ENCODE assay signal across 15 cellular contexts in the genomic region with DNA sequence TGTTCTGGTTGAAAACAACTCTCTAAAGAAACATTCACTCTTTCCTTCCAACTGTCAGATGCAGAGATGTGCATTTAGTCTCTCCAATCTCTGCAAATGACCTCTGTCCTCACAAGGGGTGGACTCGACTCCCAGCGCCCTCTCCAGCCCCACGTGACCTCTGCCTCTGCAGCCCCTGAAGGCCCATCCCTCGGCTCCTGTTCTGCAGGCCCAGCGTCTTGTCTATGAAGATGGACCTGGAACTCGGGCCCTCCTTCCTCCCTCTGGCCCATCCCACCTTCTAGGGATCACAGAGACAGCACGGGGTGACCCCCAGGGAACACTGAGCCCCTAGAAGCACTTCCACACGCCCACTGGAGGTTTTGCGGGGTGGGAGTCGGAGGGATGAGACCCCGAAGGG. TPM values are rescaled to one million over a fixed set of nuclear protein-coding genes. Genes with fewer than 3 reads are reported as not detected.
"Had no signal": no experiment of that assay in that cellular context is flagged by ENCODE, and none has a peak within 500 bp of the region (broad histone marks: within the 10 kb centered on the region; RNA-seq: fewer than 3 reads in every experiment).

No MANE protein-coding gene starts in this region.

RNA-seq across cellular contexts. Expression of a gene that starts 2.9 kb away (rescaled TPM):
- total RNA-seq: activated B cell treated with CpG ODN at 0.5 μM for 24 hours; activated CD4-positive, alpha-beta memory T cell treated with anti-CD3 and anti-CD28 coated beads for 36 hours; activated CD4-positive, alpha-beta T cell treated with anti-CD3 and anti-CD28 coated beads, Interleukin-2, amount 10 ng/mL, durations not matched to agents 24 days and 14 days; activated CD8-positive, alpha-beta memory T cell treated with anti-CD3 and anti-CD28 coated beads for 36 hours; activated CD8-positive, alpha-beta T cell treated with anti-CD3 and anti-CD28 coated beads for 36 hours; activated naive CD4-positive, alpha-beta T cell treated with anti-CD3 and anti-CD28 coated beads for 36 hours; activated naive CD8-positive, alpha-beta T cell treated with anti-CD3 and anti-CD28 coated beads, Interleukin-2, amount 10 ng/mL, durations not matched to agents 7 days and 5 days; activated T-helper 2 cell treated with anti-CD3 and anti-CD28 coated beads, Interferon-gamma antibody, Interleukin-2, Interleukin-4, amounts not matched to agents 10 μg/mL and 5 μg/mL and 100 μg/mL, durations not matched to agents 14 hours and 24 hours and 36 hours; bronchial epithelial cell; cardiac muscle cell; T-helper 1 cell treated with Interleukin-12 subunit alpha and Interleukin-12 subunit beta and Interleukin-4 antibody, amounts not matched to agents 30 ng/mL and 1 ng/mL, for 36 hours; T-helper 17 cell; T-helper 2 cell treated with Interferon-gamma antibody and Interleukin-4, amounts not matched to agents 100 ng/mL and 5 ng/mL, for 36 hours had no signal
- polyA plus RNA-seq: cardiac muscle cell had no signal

RNA-seq across cellular contexts. Expression of a gene that starts 12.5 kb away (rescaled TPM):
- total RNA-seq: activated B cell treated with CpG ODN at 0.5 μM for 24 hours; activated CD4-positive, alpha-beta memory T cell treated with anti-CD3 and anti-CD28 coated beads for 36 hours; activated CD4-positive, alpha-beta T cell treated with anti-CD3 and anti-CD28 coated beads, Interleukin-2, amount 10 ng/mL, durations not matched to agents 24 days and 14 days; activated CD8-positive, alpha-beta memory T cell treated with anti-CD3 and anti-CD28 coated beads for 36 hours; activated CD8-positive, alpha-beta T cell treated with anti-CD3 and anti-CD28 coated beads for 36 hours; activated naive CD4-positive, alpha-beta T cell treated with anti-CD3 and anti-CD28 coated beads for 36 hours; activated naive CD8-positive, alpha-beta T cell treated with anti-CD3 and anti-CD28 coated beads, Interleukin-2, amount 10 ng/mL, durations not matched to agents 7 days and 5 days; activated T-helper 2 cell treated with anti-CD3 and anti-CD28 coated beads, Interferon-gamma antibody, Interleukin-2, Interleukin-4, amounts not matched to agents 10 μg/mL and 5 μg/mL and 100 μg/mL, durations not matched to agents 14 hours and 24 hours and 36 hours; bronchial epithelial cell; cardiac muscle cell; T-helper 1 cell treated with Interleukin-12 subunit alpha and Interleukin-12 subunit beta and Interleukin-4 antibody, amounts not matched to agents 30 ng/mL and 1 ng/mL, for 36 hours; T-helper 17 cell; T-helper 2 cell treated with Interferon-gamma antibody and Interleukin-4, amounts not matched to agents 100 ng/mL and 5 ng/mL, for 36 hours had no signal
- polyA plus RNA-seq: cardiac muscle cell had no signal

RNA-seq across cellular contexts. Expression of a gene that starts 13.4 kb away (rescaled TPM):
- total RNA-seq: activated B cell treated with CpG ODN at 0.5 μM for 24 hours; activated CD4-positive, alpha-beta memory T cell treated with anti-CD3 and anti-CD28 coated beads for 36 hours; activated CD4-positive, alpha-beta T cell treated with anti-CD3 and anti-CD28 coated beads, Interleukin-2, amount 10 ng/mL, durations not matched to agents 24 days and 14 days; activated CD8-positive, alpha-beta memory T cell treated with anti-CD3 and anti-CD28 coated beads for 36 hours; activated CD8-positive, alpha-beta T cell treated with anti-CD3 and anti-CD28 coated beads for 36 hours; activated naive CD4-positive, alpha-beta T cell treated with anti-CD3 and anti-CD28 coated beads for 36 hours; activated naive CD8-positive, alpha-beta T cell treated with anti-CD3 and anti-CD28 coated beads, Interleukin-2, amount 10 ng/mL, durations not matched to agents 7 days and 5 days; activated T-helper 2 cell treated with anti-CD3 and anti-CD28 coated beads, Interferon-gamma antibody, Interleukin-2, Interleukin-4, amounts not matched to agents 10 μg/mL and 5 μg/mL and 100 μg/mL, durations not matched to agents 14 hours and 24 hours and 36 hours; ascending aorta; bronchial epithelial cell; cardiac muscle cell; T-helper 1 cell treated with Interleukin-12 subunit alpha and Interleukin-12 subunit beta and Interleukin-4 antibody, amounts not matched to agents 30 ng/mL and 1 ng/mL, for 36 hours; T-helper 17 cell; T-helper 2 cell treated with Interferon-gamma antibody and Interleukin-4, amounts not matched to agents 100 ng/mL and 5 ng/mL, for 36 hours had no signal
- polyA plus RNA-seq: cardiac muscle cell had no signal

RNA-seq across cellular contexts. Expression of a gene that starts 18.3 kb away (rescaled TPM):
- total RNA-seq: activated B cell treated with CpG ODN at 0.5 μM for 24 hours; activated CD4-positive, alpha-beta memory T cell treated with anti-CD3 and anti-CD28 coated beads for 36 hours; activated CD4-positive, alpha-beta T cell treated with anti-CD3 and anti-CD28 coated beads, Interleukin-2, amount 10 ng/mL, durations not matched to agents 24 days and 14 days; activated CD8-positive, alpha-beta memory T cell treated with anti-CD3 and anti-CD28 coated beads for 36 hours; activated CD8-positive, alpha-beta T cell treated with anti-CD3 and anti-CD28 coated beads for 36 hours; activated naive CD4-positive, alpha-beta T cell treated with anti-CD3 and anti-CD28 coated beads for 36 hours; activated naive CD8-positive, alpha-beta T cell treated with anti-CD3 and anti-CD28 coated beads, Interleukin-2, amount 10 ng/mL, durations not matched to agents 7 days and 5 days; activated T-helper 2 cell treated with anti-CD3 and anti-CD28 coated beads, Interferon-gamma antibody, Interleukin-2, Interleukin-4, amounts not matched to agents 10 μg/mL and 5 μg/mL and 100 μg/mL, durations not matched to agents 14 hours and 24 hours and 36 hours; ascending aorta; bronchial epithelial cell; cardiac muscle cell; T-cell; T-helper 1 cell treated with Interleukin-12 subunit alpha and Interleukin-12 subunit beta and Interleukin-4 antibody, amounts not matched to agents 30 ng/mL and 1 ng/mL, for 36 hours; T-helper 17 cell; T-helper 2 cell treated with Interferon-gamma antibody and Interleukin-4, amounts not matched to agents 100 ng/mL and 5 ng/mL, for 36 hours had no signal
